ENCODE assay signal across 1 cellular context in the genomic region with DNA sequence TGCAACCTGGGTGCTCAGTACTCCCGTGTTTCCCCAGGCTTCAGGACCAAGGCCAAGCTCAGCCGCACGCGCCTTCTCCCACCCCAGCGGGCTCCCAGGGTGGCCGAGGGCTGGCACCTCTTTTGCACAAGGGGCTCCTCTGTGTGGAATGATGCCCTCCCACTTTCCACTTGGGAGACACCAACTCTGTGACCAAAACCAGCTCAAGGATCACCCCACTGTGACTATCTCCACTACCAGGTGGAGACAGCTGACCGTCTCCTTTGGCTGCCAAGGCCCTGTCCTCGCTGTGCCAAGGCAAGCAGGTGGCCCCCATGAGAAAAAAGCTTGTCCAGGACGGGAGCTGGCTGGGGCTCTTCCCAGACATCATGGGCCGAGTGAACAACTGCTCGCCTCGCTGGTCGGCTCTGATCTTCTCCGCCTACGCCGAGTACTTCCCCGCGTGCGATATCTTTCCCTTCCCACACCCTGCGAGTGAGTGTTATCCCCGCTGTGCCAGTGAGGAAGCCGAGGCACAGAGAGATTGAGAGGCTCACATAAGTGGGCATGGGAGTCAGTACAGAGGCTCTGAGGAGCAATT.
TF ChIP-seq lines count a peak whose summit lies in the region.

No MANE protein-coding gene starts in this region.

TF ChIP-seq in H1, 55 proteins besides CTCF, POLR2A, EP300 and RAD21 (continued from another document):
- TF ChIP-seq USF2 (IDR thresholded peaks at IDR 0.05; ENCODE audit: low read length), result no peak
- TF ChIP-seq BCL11A (IDR thresholded peaks at IDR 0.05; ENCODE audit: low read depth in 2 of 2, low read length in 2 of 2), result no peak
- TF ChIP-seq CEBPB (IDR thresholded peaks at IDR 0.05; ENCODE audit: low read depth, low read length), result no peak
- TF ChIP-seq TAF7 (optimal IDR thresholded peaks at IDR 0.05; ENCODE audit: borderline replicate concordance, low read depth, low read length), result no peak
- no peak for TF ChIP-seq SAP30 (IDR thresholded peaks at IDR 0.05; ENCODE audit: insufficient read depth, insufficient replicate concordance, low read length)
- TF ChIP-seq CBX5 (IDR thresholded peaks at IDR 0.05; ENCODE audit: low read depth, low read length), result no peak
